In the genomic region with DNA sequence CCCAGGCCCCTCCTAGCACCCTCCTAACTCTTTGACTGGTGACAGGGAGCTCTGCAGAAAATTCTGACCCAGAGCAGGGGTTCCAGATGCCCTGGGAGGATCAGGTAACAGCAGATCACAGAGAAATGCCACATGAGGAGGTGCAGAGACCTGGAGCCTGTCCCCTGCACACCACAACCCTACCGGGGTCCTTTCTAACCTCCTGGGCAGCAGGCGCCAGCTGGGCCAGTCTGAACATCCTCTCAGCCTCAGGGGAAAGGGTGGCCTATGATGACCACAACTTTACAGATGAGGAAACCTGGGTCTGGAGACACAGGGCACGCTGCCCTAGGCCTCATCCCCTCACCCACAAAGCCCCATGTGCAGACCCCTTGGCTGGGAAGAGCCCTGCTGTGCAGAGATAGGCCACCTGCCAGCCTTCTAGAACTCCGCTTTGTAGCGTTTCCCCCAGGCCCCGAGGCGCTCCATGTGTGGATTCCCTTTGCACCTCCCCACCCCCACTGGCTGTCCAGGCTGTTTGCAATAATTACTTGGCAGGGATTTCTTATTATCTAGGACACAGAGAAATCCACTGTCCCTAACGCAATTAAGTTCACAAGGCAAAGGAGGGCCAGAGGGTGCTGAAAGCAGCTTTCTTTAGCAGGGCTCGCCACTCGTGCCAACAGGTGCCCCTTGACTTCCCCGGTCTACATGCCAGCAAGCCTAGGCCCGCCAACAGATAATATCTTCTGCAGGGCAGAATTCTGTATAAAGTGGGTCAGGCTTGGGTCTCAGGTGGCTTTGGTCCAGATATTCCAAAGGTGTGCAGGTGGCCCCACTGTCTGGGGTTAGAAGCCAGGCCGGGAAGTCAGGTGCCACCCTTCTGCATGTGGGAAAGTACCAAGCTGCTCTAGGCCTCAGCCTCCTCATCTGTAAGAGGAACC, we compare ENCODE assay signal across 1 cellular context.
TF ChIP-seq lines count a peak whose summit lies in the region.

No MANE protein-coding gene starts in this region.

TF ChIP-seq in HepG2, 621 proteins besides CTCF, POLR2A, EP300 and RAD21:
- TF ChIP-seq JUNB (CRISPR knock-in tag; IDR thresholded peaks at IDR 0.05; ENCODE audit: borderline replicate concordance): no peak
- TF ChIP-seq SATB2 (CRISPR knock-in tag; IDR thresholded peaks at IDR 0.05): no peak
- no peak for TF ChIP-seq ETV5 (CRISPR knock-in tag; IDR thresholded peaks at IDR 0.05; ENCODE audit: borderline replicate concordance)
- TF ChIP-seq, protein P1, sequence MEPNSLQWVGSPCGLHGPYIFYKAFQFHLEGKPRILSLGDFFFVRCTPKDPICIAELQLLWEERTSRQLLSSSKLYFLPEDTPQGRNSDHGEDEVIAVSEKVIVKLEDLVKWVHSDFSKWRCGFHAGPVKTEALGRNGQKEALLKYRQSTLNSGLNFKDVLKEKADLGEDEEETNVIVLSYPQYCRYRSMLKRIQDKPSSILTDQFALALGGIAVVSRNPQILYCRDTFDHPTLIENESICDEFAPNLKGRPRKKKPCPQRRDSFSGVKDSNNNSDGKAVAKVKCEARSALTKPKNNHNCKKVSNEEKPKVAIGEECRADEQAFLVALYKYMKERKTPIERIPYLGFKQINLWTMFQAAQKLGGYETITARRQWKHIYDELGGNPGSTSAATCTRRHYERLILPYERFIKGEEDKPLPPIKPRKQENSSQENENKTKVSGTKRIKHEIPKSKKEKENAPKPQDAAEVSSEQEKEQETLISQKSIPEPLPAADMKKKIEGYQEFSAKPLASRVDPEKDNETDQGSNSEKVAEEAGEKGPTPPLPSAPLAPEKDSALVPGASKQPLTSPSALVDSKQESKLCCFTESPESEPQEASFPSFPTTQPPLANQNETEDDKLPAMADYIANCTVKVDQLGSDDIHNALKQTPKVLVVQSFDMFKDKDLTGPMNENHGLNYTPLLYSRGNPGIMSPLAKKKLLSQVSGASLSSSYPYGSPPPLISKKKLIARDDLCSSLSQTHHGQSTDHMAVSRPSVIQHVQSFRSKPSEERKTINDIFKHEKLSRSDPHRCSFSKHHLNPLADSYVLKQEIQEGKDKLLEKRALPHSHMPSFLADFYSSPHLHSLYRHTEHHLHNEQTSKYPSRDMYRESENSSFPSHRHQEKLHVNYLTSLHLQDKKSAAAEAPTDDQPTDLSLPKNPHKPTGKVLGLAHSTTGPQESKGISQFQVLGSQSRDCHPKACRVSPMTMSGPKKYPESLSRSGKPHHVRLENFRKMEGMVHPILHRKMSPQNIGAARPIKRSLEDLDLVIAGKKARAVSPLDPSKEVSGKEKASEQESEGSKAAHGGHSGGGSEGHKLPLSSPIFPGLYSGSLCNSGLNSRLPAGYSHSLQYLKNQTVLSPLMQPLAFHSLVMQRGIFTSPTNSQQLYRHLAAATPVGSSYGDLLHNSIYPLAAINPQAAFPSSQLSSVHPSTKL (CRISPR knock-in tag; IDR thresholded peaks at IDR 0.05): no peak
- TF ChIP-seq, protein P2, sequence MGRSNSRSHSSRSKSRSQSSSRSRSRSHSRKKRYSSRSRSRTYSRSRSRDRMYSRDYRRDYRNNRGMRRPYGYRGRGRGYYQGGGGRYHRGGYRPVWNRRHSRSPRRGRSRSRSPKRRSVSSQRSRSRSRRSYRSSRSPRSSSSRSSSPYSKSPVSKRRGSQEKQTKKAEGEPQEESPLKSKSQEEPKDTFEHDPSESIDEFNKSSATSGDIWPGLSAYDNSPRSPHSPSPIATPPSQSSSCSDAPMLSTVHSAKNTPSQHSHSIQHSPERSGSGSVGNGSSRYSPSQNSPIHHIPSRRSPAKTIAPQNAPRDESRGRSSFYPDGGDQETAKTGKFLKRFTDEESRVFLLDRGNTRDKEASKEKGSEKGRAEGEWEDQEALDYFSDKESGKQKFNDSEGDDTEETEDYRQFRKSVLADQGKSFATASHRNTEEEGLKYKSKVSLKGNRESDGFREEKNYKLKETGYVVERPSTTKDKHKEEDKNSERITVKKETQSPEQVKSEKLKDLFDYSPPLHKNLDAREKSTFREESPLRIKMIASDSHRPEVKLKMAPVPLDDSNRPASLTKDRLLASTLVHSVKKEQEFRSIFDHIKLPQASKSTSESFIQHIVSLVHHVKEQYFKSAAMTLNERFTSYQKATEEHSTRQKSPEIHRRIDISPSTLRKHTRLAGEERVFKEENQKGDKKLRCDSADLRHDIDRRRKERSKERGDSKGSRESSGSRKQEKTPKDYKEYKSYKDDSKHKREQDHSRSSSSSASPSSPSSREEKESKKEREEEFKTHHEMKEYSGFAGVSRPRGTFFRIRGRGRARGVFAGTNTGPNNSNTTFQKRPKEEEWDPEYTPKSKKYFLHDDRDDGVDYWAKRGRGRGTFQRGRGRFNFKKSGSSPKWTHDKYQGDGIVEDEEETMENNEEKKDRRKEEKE (IDR thresholded peaks at IDR 0.05): no peak
- TF ChIP-seq, protein P3, sequence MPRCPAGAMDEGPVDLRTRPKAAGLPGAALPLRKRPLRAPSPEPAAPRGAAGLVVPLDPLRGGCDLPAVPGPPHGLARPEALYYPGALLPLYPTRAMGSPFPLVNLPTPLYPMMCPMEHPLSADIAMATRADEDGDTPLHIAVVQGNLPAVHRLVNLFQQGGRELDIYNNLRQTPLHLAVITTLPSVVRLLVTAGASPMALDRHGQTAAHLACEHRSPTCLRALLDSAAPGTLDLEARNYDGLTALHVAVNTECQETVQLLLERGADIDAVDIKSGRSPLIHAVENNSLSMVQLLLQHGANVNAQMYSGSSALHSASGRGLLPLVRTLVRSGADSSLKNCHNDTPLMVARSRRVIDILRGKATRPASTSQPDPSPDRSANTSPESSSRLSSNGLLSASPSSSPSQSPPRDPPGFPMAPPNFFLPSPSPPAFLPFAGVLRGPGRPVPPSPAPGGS (CRISPR knock-in tag; IDR thresholded peaks at IDR 0.05): no peak
- TF ChIP-seq WIZ (CRISPR knock-in tag; IDR thresholded peaks at IDR 0.05): no peak
- TF ChIP-seq, protein P4, sequence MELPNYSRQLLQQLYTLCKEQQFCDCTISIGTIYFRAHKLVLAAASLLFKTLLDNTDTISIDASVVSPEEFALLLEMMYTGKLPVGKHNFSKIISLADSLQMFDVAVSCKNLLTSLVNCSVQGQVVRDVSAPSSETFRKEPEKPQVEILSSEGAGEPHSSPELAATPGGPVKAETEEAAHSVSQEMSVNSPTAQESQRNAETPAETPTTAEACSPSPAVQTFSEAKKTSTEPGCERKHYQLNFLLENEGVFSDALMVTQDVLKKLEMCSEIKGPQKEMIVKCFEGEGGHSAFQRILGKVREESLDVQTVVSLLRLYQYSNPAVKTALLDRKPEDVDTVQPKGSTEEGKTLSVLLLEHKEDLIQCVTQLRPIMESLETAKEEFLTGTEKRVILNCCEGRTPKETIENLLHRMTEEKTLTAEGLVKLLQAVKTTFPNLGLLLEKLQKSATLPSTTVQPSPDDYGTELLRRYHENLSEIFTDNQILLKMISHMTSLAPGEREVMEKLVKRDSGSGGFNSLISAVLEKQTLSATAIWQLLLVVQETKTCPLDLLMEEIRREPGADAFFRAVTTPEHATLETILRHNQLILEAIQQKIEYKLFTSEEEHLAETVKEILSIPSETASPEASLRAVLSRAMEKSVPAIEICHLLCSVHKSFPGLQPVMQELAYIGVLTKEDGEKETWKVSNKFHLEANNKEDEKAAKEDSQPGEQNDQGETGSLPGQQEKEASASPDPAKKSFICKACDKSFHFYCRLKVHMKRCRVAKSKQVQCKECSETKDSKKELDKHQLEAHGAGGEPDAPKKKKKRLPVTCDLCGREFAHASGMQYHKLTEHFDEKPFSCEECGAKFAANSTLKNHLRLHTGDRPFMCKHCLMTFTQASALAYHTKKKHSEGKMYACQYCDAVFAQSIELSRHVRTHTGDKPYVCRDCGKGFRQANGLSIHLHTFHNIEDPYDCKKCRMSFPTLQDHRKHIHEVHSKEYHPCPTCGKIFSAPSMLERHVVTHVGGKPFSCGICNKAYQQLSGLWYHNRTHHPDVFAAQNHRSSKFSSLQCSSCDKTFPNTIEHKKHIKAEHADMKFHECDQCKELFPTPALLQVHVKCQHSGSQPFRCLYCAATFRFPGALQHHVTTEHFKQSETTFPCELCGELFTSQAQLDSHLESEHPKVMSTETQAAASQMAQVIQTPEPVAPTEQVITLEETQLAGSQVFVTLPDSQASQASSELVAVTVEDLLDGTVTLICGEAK (IDR thresholded peaks at IDR 0.05): no peak
- TF ChIP-seq, protein P4 (CRISPR knock-in tag; IDR thresholded peaks at IDR 0.05): no peak
- TF ChIP-seq, protein P5, sequence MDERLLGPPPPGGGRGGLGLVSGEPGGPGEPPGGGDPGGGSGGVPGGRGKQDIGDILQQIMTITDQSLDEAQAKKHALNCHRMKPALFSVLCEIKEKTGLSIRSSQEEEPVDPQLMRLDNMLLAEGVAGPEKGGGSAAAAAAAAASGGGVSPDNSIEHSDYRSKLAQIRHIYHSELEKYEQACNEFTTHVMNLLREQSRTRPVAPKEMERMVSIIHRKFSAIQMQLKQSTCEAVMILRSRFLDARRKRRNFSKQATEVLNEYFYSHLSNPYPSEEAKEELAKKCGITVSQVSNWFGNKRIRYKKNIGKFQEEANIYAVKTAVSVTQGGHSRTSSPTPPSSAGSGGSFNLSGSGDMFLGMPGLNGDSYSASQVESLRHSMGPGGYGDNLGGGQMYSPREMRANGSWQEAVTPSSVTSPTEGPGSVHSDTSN (CRISPR knock-in tag; IDR thresholded peaks at IDR 0.05): no peak
- no peak for TF ChIP-seq ZFP1 (CRISPR knock-in tag; IDR thresholded peaks at IDR 0.05)
- no peak for TF ChIP-seq ZNF549 (CRISPR knock-in tag; IDR thresholded peaks at IDR 0.05)
- no peak for TF ChIP-seq ZNF232 (CRISPR knock-in tag; IDR thresholded peaks at IDR 0.05; ENCODE audit: borderline replicate concordance)
- no peak for TF ChIP-seq PRPF4 (IDR thresholded peaks at IDR 0.05; ENCODE audit: low read depth, low read length, poor library complexity, severe bottlenecking)
- TF ChIP-seq ZMAT3 (CRISPR knock-in tag; conservative IDR thresholded peaks at IDR 0.05): no peak
- no peak for TF ChIP-seq SMAD9 (CRISPR knock-in tag; IDR thresholded peaks at IDR 0.05)
- no peak for TF ChIP-seq SNAI1 (CRISPR knock-in tag; IDR thresholded peaks at IDR 0.05; ENCODE audit: borderline replicate concordance)
- TF ChIP-seq MTA3 (CRISPR knock-in tag; IDR thresholded peaks at IDR 0.05): no peak
- no peak for TF ChIP-seq ZNF556 (CRISPR knock-in tag; IDR thresholded peaks at IDR 0.05; ENCODE audit: borderline replicate concordance)
- TF ChIP-seq PLRG1 (conservative IDR thresholded peaks at IDR 0.05): no peak
- TF ChIP-seq ZNF773 (CRISPR knock-in tag; IDR thresholded peaks at IDR 0.05; ENCODE audit: borderline replicate concordance): no peak
